In the genomic region with DNA sequence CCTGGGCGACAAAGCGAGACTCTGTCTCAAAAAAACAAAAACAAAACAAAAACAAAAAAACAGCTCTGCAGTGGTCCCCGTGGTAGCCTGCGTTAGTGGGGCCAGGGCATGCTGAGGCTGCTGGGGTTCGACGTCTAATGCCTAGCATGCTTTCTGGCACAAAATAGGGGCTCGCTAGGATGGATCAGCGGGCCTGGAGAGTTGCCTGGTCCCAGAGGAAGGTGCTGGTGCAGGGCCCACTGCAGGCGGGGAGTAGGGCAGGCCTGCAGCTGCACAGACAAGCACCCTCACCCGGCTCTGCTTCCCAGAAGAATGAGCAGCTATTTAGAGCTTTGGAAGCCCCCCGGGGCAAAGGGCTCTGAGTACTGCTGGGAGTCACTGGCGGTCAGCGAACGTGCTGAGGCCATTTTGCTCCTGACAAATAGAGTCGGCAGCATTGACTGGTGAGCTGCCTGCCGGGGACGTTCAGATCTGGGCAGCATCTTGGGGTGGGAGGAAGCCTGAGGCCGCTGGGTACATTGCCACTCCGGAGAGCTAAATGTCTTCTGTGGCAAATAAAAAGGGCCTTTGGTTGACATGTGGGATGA, we compare ENCODE assay signal across 17 cellular contexts.
DNase-seq lines count a peak whose midpoint lies in the region; ATAC-seq, FAIRE-seq and TF ChIP-seq lines count a peak whose summit lies in the region.
"Had no signal": no experiment of that assay in that cellular context is flagged by ENCODE, and none has a peak within 500 bp of the region (broad histone marks: within the 10 kb centered on the region; RNA-seq: fewer than 3 reads in every experiment).

No MANE protein-coding gene starts in this region.

- no peak for FAIRE-seq in kidney (lab: Jason Lieb, UNC)
- FAIRE-seq: K562 had no signal

- H3K9me3 ChIP-seq in BLaER1 treated with 17β-estradiol and CSF1 and Interleukin-3, amounts not matched to agents 10 nM and 100 nM (replicated peaks in 1 of 11): peaks cover 31 to 41% (median 36%) of the 10 kb centered on the region in 11 experiments
- H3K9me3 ChIP-seq in RWPE2 (ENCODE audit: severe bottlenecking): no peaks in the 10 kb centered on the region
- peaks cover 0 to 4% of the 10 kb centered on the region in 2 donors for H3K9me3 ChIP-seq in kidney (ENCODE audit: control insufficient read depth in 1 of 2, low read length in 2 of 2)
- no peaks in the 10 kb centered on the region for H3K9me3 ChIP-seq in sigmoid colon
- H3K9me3 ChIP-seq: SJSA1 had no signal

- TF ChIP-seq CTCF in RWPE2 (IDR thresholded peaks at IDR 0.05; ENCODE audit: poor library complexity, severe bottlenecking): no peak
- TF ChIP-seq CTCF in kidney (IDR thresholded peaks at IDR 0.05; ENCODE audit: borderline replicate concordance, extremely low read depth, insufficient read depth): no peak
- TF ChIP-seq CTCF in sigmoid colon (IDR thresholded peaks at IDR 0.05): no peak

- H3K9ac ChIP-seq in BLaER1 treated with 17β-estradiol and CSF1 and Interleukin-3, amounts not matched to agents 10 nM and 100 nM: peak overlapping the region in 1 of 11 experiments; percentile 13; a peak in 1 of 22 replicates
- no peak overlapping the region for H3K9ac ChIP-seq in kidney (ENCODE audit: low read length in 2 of 2)

- no peak for ATAC-seq in RWPE2 (ENCODE audit: low read depth)
- ATAC-seq: HCT116, K562 had no signal

- peak overlapping the region in 8 of 11 experiments; percentile 21 to 71 (median 62); a peak in 15 of 22 replicates for H3K4me2 ChIP-seq in BLaER1 treated with 17β-estradiol and CSF1 and Interleukin-3, amounts not matched to agents 10 nM and 100 nM

- no peak overlapping the region for H3K27ac ChIP-seq in BLaER1 treated with 17β-estradiol and CSF1 and Interleukin-3, amounts not matched to agents 10 nM and 100 nM
- H3K27ac ChIP-seq in RWPE2 (ENCODE audit: poor library complexity, severe bottlenecking) (no peak overlapping the region), kidney (ENCODE audit: low read depth in 2 of 2, low read length in 2 of 2) (no peak overlapping the region), sigmoid colon (no peak overlapping the region)
- H3K27ac ChIP-seq: SJSA1 had no signal

- no peak for TF ChIP-seq POLR2A in sigmoid colon (IDR thresholded peaks at IDR 0.05)

- H3K4me1 ChIP-seq in BLaER1 treated with 17β-estradiol and CSF1 and Interleukin-3, amounts not matched to agents 10 nM and 100 nM: peaks cover 6 to 59% (median 46%) of the 10 kb centered on the region in 10 experiments; a peak in 19 of 20 replicates
- H3K4me1 ChIP-seq in RWPE2 (ENCODE audit: insufficient read depth, poor library complexity, severe bottlenecking) (no peaks in the 10 kb centered on the region), kidney (ENCODE audit: control insufficient read depth in 1 of 2, insufficient read depth in 1 of 2, low read depth in 1 of 2, low read length in 2 of 2) (no peaks in the 10 kb centered on the region), sigmoid colon (peaks cover 0 to 23% (median 10%) of the 10 kb centered on the region in 4 donors)
- H3K4me1 ChIP-seq: SJSA1 had no signal

- DNase-seq in RWPE2 (ENCODE audit: low spot score) (peak; percentile 35), kidney (peak; percentile 41), sigmoid colon (peak; percentile 42), NCI-H1417 (lab: John Stamatoyannopoulos, UW) (no peak), NCI-H446 treated with DMSO at 0.1 percent for 48 hours (lab: John Stamatoyannopoulos, UW) (no peak), NCI-H524 (lab: John Stamatoyannopoulos, UW) (no peak)
- DNase-seq: Calu3; CD4-positive, alpha-beta memory T cell; DMS53; NCI-H1930; NCI-H748 treated with DMSO at 0.1 percent for 48 hours; OCI-M1; RPMI8226 had no signal

- intact Hi-C loops in kidney (cut with DNase I): no loop called here
- intact Hi-C loops in sigmoid colon (cut with DNase I): no loop called here

- WGBS in sigmoid colon, 2 donors: 77 to 81% methylated on average over 19 of the region's 19 CpGs

- H4K20me1 ChIP-seq in BLaER1 treated with 17β-estradiol and CSF1 and Interleukin-3, amounts not matched to agents 10 nM and 100 nM: peaks cover 0 to 4% (median 0%) of the 10 kb centered on the region in 11 experiments; a peak in 2 of 22 replicates

- TF ChIP-seq EP300 in sigmoid colon (IDR thresholded peaks at IDR 0.05): no peak

- H3K4me3 ChIP-seq in BLaER1 treated with 17β-estradiol and CSF1 and Interleukin-3, amounts not matched to agents 10 nM and 100 nM: no peak overlapping the region
- H3K4me3 ChIP-seq in RWPE2 (ENCODE audit: severe bottlenecking): no peak overlapping the region
- no peak overlapping the region for H3K4me3 ChIP-seq in kidney (ENCODE audit: low read length in 2 of 2)
- no peak overlapping the region for H3K4me3 ChIP-seq in sigmoid colon
- H3K4me3 ChIP-seq: K562, SJSA1 had no signal

- H3K36me3 ChIP-seq in BLaER1 treated with 17β-estradiol and CSF1 and Interleukin-3, amounts not matched to agents 10 nM and 100 nM: peaks cover 0 to 9% (median 0%) of the 10 kb centered on the region in 11 experiments; a peak in 2 of 22 replicates
- H3K36me3 ChIP-seq in RWPE2 (ENCODE audit: low read depth) (no peaks in the 10 kb centered on the region), kidney (ENCODE audit: control insufficient read depth in 1 of 2, insufficient read depth in 2 of 2, low read length in 2 of 2) (no peaks in the 10 kb centered on the region), sigmoid colon (no peaks in the 10 kb centered on the region)
- H3K36me3 ChIP-seq: SJSA1 had no signal

- H3K27me3 ChIP-seq in BLaER1 treated with 17β-estradiol and CSF1 and Interleukin-3, amounts not matched to agents 10 nM and 100 nM: no peaks in the 10 kb centered on the region
- H3K27me3 ChIP-seq in RWPE2 (ENCODE audit: insufficient read depth, poor library complexity, severe bottlenecking): peaks cover 43% of the 10 kb centered on the region
- H3K27me3 ChIP-seq in sigmoid colon: peaks cover 4 to 55% (median 17%) of the 10 kb centered on the region in 3 donors

Comparison
In these comparisons a context has a peak if more than half of its experiments do, and no peak if none do; other contexts are left out.
1. DNase-seq: peak in RWPE2 (single experiment), kidney (single experiment) and sigmoid colon (single experiment); none in NCI-H1417 (0 of 3), NCI-H446 treated with DMSO at 0.1 percent for 48 hours (single experiment) and NCI-H524 (0 of 2).